In the genomic region with DNA sequence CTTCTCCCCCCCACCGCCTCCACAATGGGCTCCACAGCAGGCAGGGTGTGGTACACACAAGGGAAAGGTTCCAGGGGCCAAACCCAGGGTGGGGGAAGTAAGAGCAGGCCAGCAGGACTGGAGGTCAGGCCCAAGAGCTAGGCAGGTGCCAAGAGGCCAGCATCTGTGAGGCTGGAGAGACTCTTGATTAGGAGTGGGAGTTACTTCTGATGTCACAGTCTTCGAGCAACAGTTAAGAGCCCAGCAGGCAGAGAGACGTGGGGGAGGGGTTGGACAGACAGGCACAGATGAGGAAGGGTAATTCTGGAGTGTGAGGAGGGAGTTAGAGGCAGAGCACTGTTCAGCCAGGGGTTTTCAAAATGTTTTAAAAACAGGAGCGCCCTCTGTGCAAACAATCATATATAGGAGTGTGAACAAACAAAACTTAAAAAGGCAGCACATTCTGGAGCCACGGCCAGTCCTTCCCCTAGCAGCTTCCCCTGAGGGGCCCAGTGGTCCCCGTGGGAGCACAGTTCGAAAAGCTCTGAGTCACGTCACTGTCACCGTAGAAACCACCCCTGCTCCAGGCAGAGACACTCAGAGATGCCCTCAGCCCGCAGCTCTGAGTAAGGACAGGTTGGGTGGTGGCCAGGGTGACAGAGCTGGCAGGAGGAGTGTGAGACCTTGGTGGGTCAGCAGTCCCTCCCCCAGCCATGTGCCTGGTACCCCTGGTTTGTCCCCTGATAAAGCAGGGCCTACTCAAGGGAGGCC, we compare ENCODE assay signal across 8 cellular contexts. TPM values are rescaled to one million over a fixed set of nuclear protein-coding genes. Genes with fewer than 3 reads are reported as not detected.
DNase-seq lines count a peak whose midpoint lies in the region; ATAC-seq and TF ChIP-seq lines count a peak whose summit lies in the region.

No MANE protein-coding gene starts in this region.

- H3K9me3 ChIP-seq in smooth muscle cell (replicated peaks; ENCODE audit: low read depth), result no peaks in the 10 kb centered on the region

- H3K36me3 ChIP-seq in smooth muscle cell (ENCODE audit: low read depth), result no peaks in the 10 kb centered on the region

- H3K4me3 ChIP-seq in AG10803 (ENCODE audit: low read length) (no peak overlapping the region), smooth muscle cell (no peak overlapping the region)

- no peaks in the 10 kb centered on the region for H4K20me1 ChIP-seq in smooth muscle cell (ENCODE audit: low read depth)

- no peak overlapping the region for H2AFZ ChIP-seq in smooth muscle cell (ENCODE audit: low read depth)

- DNase-seq in AG10803 (ENCODE audit: low read depth) (peak; percentile 80), NCI-H1436 (lab: John Stamatoyannopoulos, UW) (peak; percentile 92), left ventricle myocardium superior (peak; percentile 82), smooth muscle cell (lab: John Stamatoyannopoulos, UW; ENCODE audit: unreplicated experiment) (peak; percentile 64), iPS-NIHi7 (ENCODE audit: extremely low spot score) (no peak)
- DNase-seq in activated naive CD4-positive, alpha-beta T cell treated with anti-CD3 and anti-CD28 coated beads, Interleukin-2, amount 50 U/mL, for 16 hours, result peak; percentile 14

- H3K27ac ChIP-seq in smooth muscle cell (ENCODE audit: low read depth), result peak overlapping the region; percentile 91

- intact Hi-C loops in left ventricle myocardium superior (cut with micrococcal nuclease), result loop anchor here (2.0 to 5.0 kb wide), 2 partner anchors 55 to 102 kb away; no protein-coding TSS in a partner anchor

- WGBS in smooth muscle cell (ENCODE audit: low lambda C conversion rate), result 17% methylated on average over 10 of the region's 10 CpGs

- no peaks in the 10 kb centered on the region for H3K27me3 ChIP-seq in smooth muscle cell (ENCODE audit: low read depth)

- H3K4me1 ChIP-seq in smooth muscle cell (ENCODE audit: low read depth), result peaks cover 16% of the 10 kb centered on the region

- H3K9ac ChIP-seq in smooth muscle cell (ENCODE audit: low read depth), result peak overlapping the region; percentile 56

- H3F3A ChIP-seq in smooth muscle cell (ENCODE audit: low read depth), result peaks cover 16% of the 10 kb centered on the region

- ATAC-seq in GM18909 (IDR thresholded peaks at IDR 0.05; ENCODE audit: poor library complexity, unreplicated experiment), result peak; percentile 57
- ATAC-seq in left ventricle myocardium superior, result peak; percentile 72
- no peak for ATAC-seq in GM18517 (IDR thresholded peaks at IDR 0.05; ENCODE audit: unreplicated experiment)

- peak overlapping the region; percentile 58 for H3K4me2 ChIP-seq in smooth muscle cell

- no peaks in the 10 kb centered on the region for H3K79me2 ChIP-seq in smooth muscle cell (ENCODE audit: low read depth)

- no peak; the same call in 1 of the 2 replicates for TF ChIP-seq CTCF in AG10803 (conservative IDR thresholded peaks at IDR 0.05; ENCODE audit: low read length)
- TF ChIP-seq CTCF in smooth muscle cell (IDR thresholded peaks at IDR 0.05; ENCODE audit: borderline replicate concordance, insufficient read depth, poor library complexity, severe bottlenecking), result no peak

RNA-seq across cellular contexts. Expression of a gene that starts 55.6 kb away (rescaled TPM):
- total RNA-seq in left ventricle myocardium superior (23.1 TPM), smooth muscle cell (16.5 and 20.7 TPM in 2 replicates)
- polyA plus RNA-seq in smooth muscle cell, result 37.4 and 59.5 TPM in 2 replicates
